Comparison of ENCODE assay signal across 20 cellular contexts in the genomic region with DNA sequence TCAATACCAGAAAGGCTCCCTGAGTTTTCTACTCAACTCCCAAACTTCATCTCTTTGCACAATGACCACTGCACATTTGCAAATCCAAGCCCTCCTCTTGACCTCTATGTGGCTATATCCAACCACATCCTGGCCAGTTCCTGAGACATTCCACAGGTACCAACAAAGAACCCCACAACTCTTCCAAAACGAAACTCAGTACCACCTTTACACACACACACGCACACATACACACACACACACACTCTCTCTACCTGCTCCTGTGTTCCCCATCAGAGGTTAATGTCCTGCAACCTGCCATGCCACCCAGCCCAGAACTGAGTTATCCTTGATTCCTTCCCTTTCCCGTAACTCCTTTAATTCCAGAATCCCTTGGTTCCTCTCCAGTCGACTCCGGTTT. TPM values are rescaled to one million over a fixed set of nuclear protein-coding genes. Genes with fewer than 3 reads are reported as not detected.
DNase-seq lines count a peak whose midpoint lies in the region; ATAC-seq, FAIRE-seq and TF ChIP-seq lines count a peak whose summit lies in the region.
"Had no signal": no experiment of that assay in that cellular context is flagged by ENCODE, and none has a peak within 500 bp of the region (broad histone marks: within the 10 kb centered on the region; RNA-seq: fewer than 3 reads in every experiment).

No MANE protein-coding gene starts in this region.

- no peak overlapping the region for H2BK15ac ChIP-seq in IMR-90 (ENCODE audit: low read depth, low read length)

- 0 out of 2 replicates have a peak overlapping the region, but pooled peaks have one; percentile 20 for H3K23ac ChIP-seq in IMR-90 (ENCODE audit: low read depth, low read length)

- POLR2A ChIA-PET in IMR-90 (lab: Charles Lee; ENCODE audit: unreplicated experiment), result no interaction called here
- POLR2A ChIA-PET in GM12878 (lab: Charles Lee), result no interaction called here

- H2AK9ac ChIP-seq in IMR-90 (replicated peaks; ENCODE audit: low read depth, low read length, poor library complexity), result no peak overlapping the region

- RAD21 ChIA-PET in GM12878 (lab: Charles Lee; ENCODE audit: unreplicated experiment), result interaction anchor here (0.8 to 1.2 kb wide), 3 partner anchors 17 to 59 kb away, joined by 3 to 5 read pairs (median 3); a partner anchor contains a TSS

- H3K27me3 Mint-ChIP-seq in activated T-cell treated with anti-CD3 and anti-CD28 coated beads, Interleukin-2, amount 50 U/mL, for 72 hours (ENCODE audit: low read depth), result no peaks in the 10 kb centered on the region
- H3K27me3 Mint-ChIP-seq in GM23338 (ENCODE audit: insufficient read depth, low read depth, poor library complexity), result peaks cover 6% of the 10 kb centered on the region

- no peak overlapping the region for H3K4me3 Mint-ChIP-seq in activated T-cell treated with anti-CD3 and anti-CD28 coated beads, Interleukin-2, amount 50 U/mL, for 72 hours
- H3K4me3 Mint-ChIP-seq in GM23338, result no peak overlapping the region

- no peak overlapping the region for H4K5ac ChIP-seq in IMR-90 (ENCODE audit: low read depth, low read length)

- H3K9me3 ChIP-seq in IMR-90 (ENCODE audit: control insufficient read depth, insufficient read depth, low read length) (no peaks in the 10 kb centered on the region), GM12878 (replicated peaks; ENCODE audit: control insufficient read depth, insufficient read depth, low read length) (no peaks in the 10 kb centered on the region; the same call in 2 of the 3 replicates), parathyroid adenoma (ENCODE audit: control insufficient read depth, low read length) (no peaks in the 10 kb centered on the region)
- H3K9me3 ChIP-seq: BE2C, MG63 had no signal

- no peaks in the 10 kb centered on the region for H3F3A ChIP-seq in GM23338 (replicated peaks; ENCODE audit: low read depth)

- H3K56ac ChIP-seq in IMR-90 (ENCODE audit: extremely low read depth, insufficient read depth, low read length), result no peak overlapping the region

- H3K36me3 ChIP-seq in IMR-90 (ENCODE audit: control insufficient read depth, insufficient read depth, low read length) (no peaks in the 10 kb centered on the region), GM12878 (ENCODE audit: control insufficient read depth in 2 of 2, insufficient read depth in 2 of 2, low read length in 1 of 2) (no peaks in the 10 kb centered on the region), parathyroid adenoma (ENCODE audit: control insufficient read depth, insufficient read depth, low read length) (no peaks in the 10 kb centered on the region), GM23338 (ENCODE audit: insufficient read depth) (0 out of 2 replicates have a peak, but pooled peaks cover 5% of the 10 kb centered on the region)
- H3K36me3 ChIP-seq: BE2C, MG63 had no signal

- TF ChIP-seq RAD21 in IMR-90 (IDR thresholded peaks at IDR 0.05; ENCODE audit: low read length) (no peak), GM12878 (IDR thresholded peaks at IDR 0.05; ENCODE audit: insufficient read depth, low read depth, low read length) (no peak)

- no peak overlapping the region for H4K91ac ChIP-seq in IMR-90 (ENCODE audit: insufficient read depth, low read depth, low read length)

- FAIRE-seq in GM12878 (lab: Jason Lieb, UNC), result no peak

- DNase-seq in activated T-cell treated with anti-CD3 and anti-CD28 coated beads, Interleukin-2, amount 50 U/mL, for 72 hours, result no peak
- DNase-seq in activated T-cell treated with anti-CD3 and anti-CD28 coated beads for 4 hours (no peak), IMR-90 (no peak), GM12878 (ENCODE audit: low read depth, low spot score) (no peak), GM23338 (ENCODE audit: low spot score) (no peak), foreskin keratinocyte (no peak)
- DNase-seq: 8988T, BE2C, GF-D8, GOT3, MG63, NCI-H1092, NCI-H2107, NCI-H226, NCI-H526 treated with DMSO at 0.1 percent for 48 hours, RPMI8226, SJCRH30 had no signal

- H3K9me2 ChIP-seq in GM23338 (ENCODE audit: insufficient read depth), result peaks cover 4% of the 10 kb centered on the region; the same call in 1 of the 2 replicates

- H3K27me3 ChIP-seq in IMR-90 (ENCODE audit: control insufficient read depth, insufficient read depth, low read length) (no peaks in the 10 kb centered on the region), GM12878 (replicated peaks in 1 of 2; ENCODE audit: control insufficient read depth in 2 of 2, insufficient read depth in 2 of 2, low read length in 1 of 2) (no peaks in the 10 kb centered on the region), parathyroid adenoma (ENCODE audit: control insufficient read depth, insufficient read depth, low read length) (no peaks in the 10 kb centered on the region), GM23338 (ENCODE audit: insufficient read depth) (no peaks in the 10 kb centered on the region), foreskin keratinocyte (no peaks in the 10 kb centered on the region)
- H3K27me3 ChIP-seq: BE2C, MG63, SJCRH30 had no signal

- no peak overlapping the region for H3K18ac ChIP-seq in IMR-90 (ENCODE audit: low read depth, low read length)

- H3K9me3 Mint-ChIP-seq in activated T-cell treated with anti-CD3 and anti-CD28 coated beads, Interleukin-2, amount 50 U/mL, for 72 hours, result peaks cover under 1 to 4% of the 10 kb centered on the region in 2 donors
- H3K9me3 Mint-ChIP-seq in GM23338, result peaks cover 18% of the 10 kb centered on the region

- H4K20me1 ChIP-seq in IMR-90 (ENCODE audit: insufficient read depth, low read length) (peaks cover 29% of the 10 kb centered on the region), GM12878 (ENCODE audit: control insufficient read depth, insufficient read depth) (no peaks in the 10 kb centered on the region), GM23338 (replicated peaks; ENCODE audit: insufficient read depth) (peaks cover 44% of the 10 kb centered on the region)

- peak overlapping the region; percentile 0 for H3K27ac Mint-ChIP-seq in activated T-cell treated with anti-CD3 and anti-CD28 coated beads, Interleukin-2, amount 50 U/mL, for 72 hours
- no peak overlapping the region for H3K27ac Mint-ChIP-seq in GM23338

- no peak for TF ChIP-seq CTCF in IMR-90 (conservative IDR thresholded peaks at IDR 0.05; ENCODE audit: low read depth, low read length)
- TF ChIP-seq CTCF in GM12878 (IDR thresholded peaks at IDR 0.05 in 2 of 3, conservative IDR thresholded peaks at IDR 0.05 in 1 of 3; ENCODE audit: control insufficient read depth in 2 of 3, extremely low read depth in 1 of 3, insufficient read depth in 1 of 3, low read depth in 3 of 3, low read length in 3 of 3), result no peak
- no peak for TF ChIP-seq CTCF in parathyroid adenoma (IDR thresholded peaks at IDR 0.05)
- TF ChIP-seq CTCF in GM23338 (conservative IDR thresholded peaks at IDR 0.05; ENCODE audit: low read depth in 2 of 2), result no peak
- no peak for TF ChIP-seq CTCF in foreskin keratinocyte (conservative IDR thresholded peaks at IDR 0.05)

- TF ChIP-seq EP300 in GM12878 (IDR thresholded peaks at IDR 0.05; ENCODE audit: borderline replicate concordance in 1 of 2, control insufficient read depth in 1 of 2, low read depth in 2 of 2, low read length in 2 of 2), result no peak

- H3K79me1 ChIP-seq in IMR-90 (ENCODE audit: low read depth in 1 of 2, low read length in 2 of 2), result peaks cover 40 to 53% of the 10 kb centered on the region in 2 experiments

- no peak overlapping the region for H3K4ac ChIP-seq in IMR-90 (ENCODE audit: low read depth, low read length)

- TF ChIP-seq POLR2A in IMR-90 (IDR thresholded peaks at IDR 0.05; ENCODE audit: low read depth, low read length) (no peak), GM12878 (IDR thresholded peaks at IDR 0.05; ENCODE audit: low read depth, low read length) (no peak)

- BruUV-seq in IMR-90 (replicated peaks; lab: Mats Ljungman, UMichigan) (no TSS peak), GM12878 (replicated peaks; lab: Mats Ljungman, UMichigan) (TSS peak; percentile 24)

- H4K8ac ChIP-seq in IMR-90 (ENCODE audit: low read depth in 2 of 2, low read length in 2 of 2), result no peak overlapping the region

- no peak overlapping the region for H2BK5ac ChIP-seq in IMR-90 (ENCODE audit: low read depth, low read length, poor library complexity, severe bottlenecking)

- no peak overlapping the region for H2AK5ac ChIP-seq in IMR-90 (ENCODE audit: low read depth, low read length)

- H2BK20ac ChIP-seq in IMR-90 (ENCODE audit: low read depth, low read length), result no peak overlapping the region

- 95% methylated on average over 3 of the region's 5 CpGs; no CpG with 5 or more reads in 1 of the 2 experiments for WGBS in IMR-90 (ENCODE audit: extremely low coverage in 2 of 2, insufficient read length in 1 of 2), 2 experiments
- 88% methylated on average over 5 of the region's 5 CpGs for WGBS in GM12878 (ENCODE audit: insufficient coverage, insufficient replicate concordance, low lambda C conversion rate, missing lambda C conversion rate)

- H3K9me1 ChIP-seq in IMR-90 (ENCODE audit: insufficient read depth, low read length), result peaks cover 5% of the 10 kb centered on the region; the same call in 1 of the 2 replicates

- CTCF ChIA-PET in IMR-90 (lab: Yijun Ruan, JAX), result no interaction called here
- CTCF ChIA-PET in GM12878 (lab: Yijun Ruan, JAX), result interaction anchor here (0.8 to 1.1 kb wide), 2 partner anchors 134 to 569 kb away, joined by 3 to 6 read pairs; no protein-coding TSS in a partner anchor

- H3K27ac ChIP-seq in IMR-90 (ENCODE audit: insufficient read depth, low read length) (no peak overlapping the region), GM12878 (ENCODE audit: control insufficient read depth, insufficient read depth) (peak overlapping the region; percentile 19; the same call in 1 of the 2 replicates), parathyroid adenoma (peak overlapping the region; percentile 43), GM23338 (ENCODE audit: low read depth) (no peak overlapping the region), foreskin keratinocyte (no peak overlapping the region)
- H3K27ac ChIP-seq: KMS-11, SJCRH30 had no signal

- peaks cover 44% of the 10 kb centered on the region for H3K4me1 Mint-ChIP-seq in activated T-cell treated with anti-CD3 and anti-CD28 coated beads, Interleukin-2, amount 50 U/mL, for 72 hours (ENCODE audit: low read depth)
- peaks cover 30% of the 10 kb centered on the region for H3K4me1 Mint-ChIP-seq in GM23338

- dilution Hi-C loops in IMR-90 (cut with HindIII; ENCODE audit: low sequenced_read_pairs, unreplicated experiment), result no loop called here

- no peak overlapping the region for H2AFZ ChIP-seq in IMR-90 (replicated peaks; ENCODE audit: low read length, poor library complexity)
- H2AFZ ChIP-seq in GM12878 (ENCODE audit: control insufficient read depth, low read depth, low read length), result no peak overlapping the region
- no peak overlapping the region for H2AFZ ChIP-seq in parathyroid adenoma
- no peak overlapping the region for H2AFZ ChIP-seq in GM23338

- H3K4me1 ChIP-seq in IMR-90 (ENCODE audit: control insufficient read depth, insufficient read depth, low read length) (peaks cover 3% of the 10 kb centered on the region; the same call in 1 of the 2 replicates), GM12878 (ENCODE audit: control insufficient read depth, insufficient read depth, low read length) (peaks cover 24% of the 10 kb centered on the region), parathyroid adenoma (peaks cover 46% of the 10 kb centered on the region), GM23338 (ENCODE audit: insufficient read depth) (peaks cover 20% of the 10 kb centered on the region), foreskin keratinocyte (no peaks in the 10 kb centered on the region)
- H3K4me1 ChIP-seq: SJCRH30 had no signal

- ATAC-seq in activated T-cell treated with anti-CD3 and anti-CD28 coated beads, Interleukin-2, amount 50 U/mL, for 72 hours (replicated peaks in 1 of 2), result no peak
- ATAC-seq in IMR-90 (ENCODE audit: low read depth), result no peak
- no peak for ATAC-seq in GM12878
- no peak for ATAC-seq in GM23338
- ATAC-seq in foreskin keratinocyte, result no peak
- ATAC-seq in HG02763 (IDR thresholded peaks at IDR 0.05; ENCODE audit: unreplicated experiment), result no peak

- SMC1A ChIA-PET in GM12878 (lab: Charles Lee; ENCODE audit: uncharacterized antibody, unreplicated experiment), result interaction anchor here (1.0 to 1.4 kb wide), 4 partner anchors 11 to 52 kb away, joined by 4 to 7 read pairs (median 6); no protein-coding TSS in a partner anchor

- peaks cover 3 to 10% of the 10 kb centered on the region in 2 donors for H3K36me3 Mint-ChIP-seq in activated T-cell treated with anti-CD3 and anti-CD28 coated beads, Interleukin-2, amount 50 U/mL, for 72 hours (ENCODE audit: insufficient read depth in 2 of 2)
- H3K36me3 Mint-ChIP-seq in GM23338 (ENCODE audit: low read depth), result peaks cover 34% of the 10 kb centered on the region

- in situ Hi-C loops in IMR-90 (cut with MboI; ENCODE audit: low sequenced_read_pairs), result no loop called here
- in situ Hi-C loops in GM12878 (cut with MboI), result no loop called here

- H3K9ac ChIP-seq in IMR-90 (ENCODE audit: low read depth, low read length) (no peak overlapping the region), GM12878 (ENCODE audit: control insufficient read depth, insufficient read depth, low read length) (no peak overlapping the region), parathyroid adenoma (no peak overlapping the region)
- H3K9ac ChIP-seq: KMS-11 had no signal

- H3K79me2 ChIP-seq in GM12878 (ENCODE audit: control insufficient read depth, insufficient read depth, low read length) (peaks cover 21% of the 10 kb centered on the region), parathyroid adenoma (peaks cover 32% of the 10 kb centered on the region), GM23338 (replicated peaks; ENCODE audit: insufficient read depth) (peaks cover 87% of the 10 kb centered on the region)

- intact Hi-C loops in IMR-90 (cut with micrococcal nuclease), result no loop called here
- intact Hi-C loops in GM12878 (cut with micrococcal nuclease; ENCODE audit: unreplicated experiment), result no loop called here

- H3K14ac ChIP-seq in IMR-90 (replicated peaks; ENCODE audit: low read depth, low read length), result no peak overlapping the region; the same call in 1 of the 2 replicates

- H3K4me2 ChIP-seq in IMR-90 (ENCODE audit: low read depth, low read length), result no peak overlapping the region
- H3K4me2 ChIP-seq in GM12878 (ENCODE audit: control insufficient read depth, insufficient read depth), result peak overlapping the region; percentile 9; the same call in 1 of the 2 replicates
- peak overlapping the region; percentile 53 for H3K4me2 ChIP-seq in parathyroid adenoma (ENCODE audit: low read length)
- H3K4me2 ChIP-seq in GM23338, result no peak overlapping the region
- H3K4me2 ChIP-seq: KMS-11 had no signal

- H3K4me3 ChIP-seq in IMR-90 (ENCODE audit: insufficient read depth, low read depth, low read length) (no peak overlapping the region), GM12878 (no peak overlapping the region), parathyroid adenoma (ENCODE audit: low read depth, low read length) (no peak overlapping the region), GM23338 (no peak overlapping the region)
- H3K4me3 ChIP-seq: MG63, SJCRH30 had no signal

- no peak overlapping the region for H2BK120ac ChIP-seq in IMR-90 (ENCODE audit: low read depth, low read length)

RNA-seq across cellular contexts. Expression of a gene that starts 58.5 kb away (rescaled TPM):
- 10 to 100 TPM; 35.8 to 37.7 TPM for total RNA-seq in activated T-cell treated with anti-CD3 and anti-CD28 coated beads, Interleukin-2, amount 50 U/mL, for 72 hours
- 26.7 and 31.7 TPM in 2 replicates for total RNA-seq in IMR-90 (2012; rRNA removed)
- polyA plus RNA-seq in IMR-90 (2012; rRNA removed), result 7.9 and 8.8 TPM in 2 replicates
- 2.2 and 2.4 TPM in 2 replicates for polyA plus RNA-seq in IMR-90 (2012; cell fraction: cytosol; rRNA removed)
- 17.0 and 37.4 TPM in 2 replicates for polyA plus RNA-seq in IMR-90 (2012; cell fraction: nucleus; rRNA removed; ENCODE audit: low replicate concordance)
- 309 and 346 TPM in 2 replicates for total RNA-seq in GM12878 (2013; cell fraction: nucleolus; rRNA removed)
- 19.5 and 20.7 TPM in 2 replicates for total RNA-seq in GM12878 (2014; rRNA removed)
- total RNA-seq in GM12878 (2014; rRNA removed; fragmentation: Illumina TruSeq; extraction: Trizol), result 18.2 and 18.4 TPM in 2 replicates
- 25.5 and 27.2 TPM in 2 replicates for total RNA-seq in GM12878 (2021)
- 6.9 TPM for polyA plus RNA-seq in GM12878 (2011; ENCODE audit: low read depth)
- polyA plus RNA-seq in GM12878 (2011; rRNA removed), result 13.9 and 15.4 TPM in 2 replicates
- 9.8 and 12.3 TPM in 2 replicates for polyA plus RNA-seq in GM12878 (2011; cell fraction: cytosol; rRNA removed)
- 68.3 and 78.2 TPM in 2 replicates for polyA plus RNA-seq in GM12878 (2011; cell fraction: nucleus; rRNA removed)
- polyA plus RNA-seq in GM12878 (2012), result 10.6 and 12.7 TPM in 2 replicates
- 14.6 and 16.8 TPM in 2 replicates for polyA plus RNA-seq in GM12878 (2014; fragmentation: Illumina TruSeq; extraction: Trizol)
- polyA plus RNA-seq in GM12878 (2014; fragmentation: Nextera tagmentation; extraction: Ambion mirVana), result 10 to 100 TPM in 1 of 2 experiments, 1 to 10 TPM in 1; 4.3 to 15.9 TPM
- 8.9 and 10.2 TPM in 2 replicates for polyA plus RNA-seq in GM12878 (2014; rRNA removed)
- polyA plus RNA-seq in GM12878 (2016; fragmentation: Nextera tagmentation; extraction: Ambion mirVana), result 10 to 100 TPM; 22.2 to 24.3 TPM
- 43.4 and 49.9 TPM in 2 replicates for polyA minus RNA-seq in GM12878 (2011; rRNA and poly(A)+ RNA removed)
- 7.6 and 10.3 TPM in 2 replicates for polyA minus RNA-seq in GM12878 (2011; cell fraction: cytosol; rRNA and poly(A)+ RNA removed)
- polyA minus RNA-seq in GM12878 (2011; cell fraction: nucleus; rRNA and poly(A)+ RNA removed), result 84.5 and 98.4 TPM in 2 replicates
- total RNA-seq in GM23338 (2014; rRNA removed; shearing (Covaris generic)), result 41.0 and 45.9 TPM in 2 replicates
- 158 and 162 TPM in 2 replicates for polyA plus RNA-seq in GM23338 (2016; fragmentation: Nextera tagmentation; extraction: Ambion mirVana)
- 13.3 and 15.1 TPM in 2 replicates for total RNA-seq in foreskin keratinocyte
- 2.1 TPM in 2 replicates for polyA plus RNA-seq in foreskin keratinocyte

Comparison
In these comparisons a context has a peak if more than half of its experiments do, and no peak if none do; other contexts are left out.
1. H3K27ac ChIP-seq: peak in GM12878 (single experiment) and parathyroid adenoma (single experiment); none in IMR-90 (single experiment), GM23338 (single experiment) and foreskin keratinocyte (single experiment).
2. H3K4me2 ChIP-seq: peak in GM12878 (single experiment) and parathyroid adenoma (single experiment); none in IMR-90 (single experiment) and GM23338 (single experiment).